ENCODE assay signal across 8 cellular contexts in the genomic region with DNA sequence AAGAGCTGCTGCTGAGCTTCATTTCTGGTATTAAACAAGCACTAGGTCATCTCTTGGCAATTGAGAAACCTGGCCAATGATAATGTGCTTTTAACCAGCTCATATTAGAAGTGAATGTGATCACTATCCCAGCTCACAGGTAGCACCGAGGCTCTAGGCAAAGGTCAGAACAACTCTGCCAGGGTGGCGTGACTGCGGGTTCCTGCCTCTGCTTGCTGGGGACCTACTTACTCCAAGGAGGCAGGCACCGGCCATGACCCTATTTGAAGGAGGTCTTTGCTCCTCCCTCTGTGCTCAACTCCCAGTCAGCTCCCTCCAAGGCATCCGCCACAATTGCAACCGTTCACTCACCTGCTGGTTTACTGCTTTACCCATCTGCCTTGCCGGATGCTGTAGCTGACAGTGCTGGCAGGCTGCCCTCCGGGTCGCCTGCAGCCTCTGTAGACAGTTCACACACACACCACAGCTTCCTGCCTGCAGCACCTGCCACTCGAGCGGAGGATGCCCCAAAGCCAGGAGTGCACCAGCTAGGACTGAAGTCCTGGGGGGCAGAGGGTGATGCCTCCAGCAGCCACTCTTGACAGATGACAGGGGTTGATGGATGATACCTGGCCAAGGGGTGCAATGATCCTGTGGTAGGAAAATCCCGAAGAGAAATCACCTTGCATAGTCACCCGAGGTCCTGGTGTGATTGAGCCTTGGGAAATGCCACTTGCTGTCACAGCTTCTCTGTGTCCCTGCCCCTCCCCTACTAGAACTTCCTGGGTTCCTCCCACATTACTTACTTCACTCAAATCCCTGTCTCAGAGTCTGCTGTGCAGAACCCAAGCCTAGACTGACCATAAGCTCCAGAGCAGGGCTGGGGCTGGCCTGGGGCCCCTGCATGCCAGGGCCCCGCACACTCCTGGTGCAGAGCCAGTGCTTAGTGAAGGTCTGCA. TPM values are rescaled to one million over a fixed set of nuclear protein-coding genes. Genes with fewer than 3 reads are reported as not detected.
DNase-seq lines count a peak whose midpoint lies in the region; ATAC-seq and TF ChIP-seq lines count a peak whose summit lies in the region.

No MANE protein-coding gene starts in this region.

- H3K9me3 ChIP-seq in Peyer's patch: no peaks in the 10 kb centered on the region

- H3K9me3 Mint-ChIP-seq in activated naive CD8-positive, alpha-beta T cell treated with anti-CD3 and anti-CD28 coated beads, Interleukin-2, amount 10 ng/mL, durations not matched to agents 7 days and 5 days: no peaks in the 10 kb centered on the region
- H3K9me3 Mint-ChIP-seq in stimulated activated memory B cell treated with anti-CD40 and anti-IgM and Interleukin-4, amounts not matched to agents 10 μg/mL and 1 μg/mL and 100 μg/mL, for 72 hours: no peaks in the 10 kb centered on the region

- no peak overlapping the region for H3K4me3 ChIP-seq in Peyer's patch

- POLR2A ChIA-PET in activated naive CD8-positive, alpha-beta T cell treated with anti-CD3 and anti-CD28 coated beads, Interleukin-2, amount 10 ng/mL, durations not matched to agents 7 days and 5 days (lab: Charles Lee): interaction anchor here (1.0 kb wide), 1 partner anchor 32 kb away, joined by 4 read pairs; the partner anchor contains the start of gene ACSS1

- H3K27me3 Mint-ChIP-seq in activated naive CD8-positive, alpha-beta T cell treated with anti-CD3 and anti-CD28 coated beads, Interleukin-2, amount 10 ng/mL, durations not matched to agents 7 days and 5 days: peaks cover 16% of the 10 kb centered on the region
- peaks cover 94% of the 10 kb centered on the region for H3K27me3 Mint-ChIP-seq in stimulated activated memory B cell treated with anti-CD40 and anti-IgM and Interleukin-4, amounts not matched to agents 10 μg/mL and 1 μg/mL and 100 μg/mL, for 72 hours

- H3K4me1 Mint-ChIP-seq in activated naive CD8-positive, alpha-beta T cell treated with anti-CD3 and anti-CD28 coated beads, Interleukin-2, amount 10 ng/mL, durations not matched to agents 7 days and 5 days: peaks cover 18% of the 10 kb centered on the region
- peaks cover 11% of the 10 kb centered on the region for H3K4me1 Mint-ChIP-seq in stimulated activated memory B cell treated with anti-CD40 and anti-IgM and Interleukin-4, amounts not matched to agents 10 μg/mL and 1 μg/mL and 100 μg/mL, for 72 hours

- no peaks in the 10 kb centered on the region for H3K36me3 Mint-ChIP-seq in activated naive CD8-positive, alpha-beta T cell treated with anti-CD3 and anti-CD28 coated beads, Interleukin-2, amount 10 ng/mL, durations not matched to agents 7 days and 5 days
- no peaks in the 10 kb centered on the region for H3K36me3 Mint-ChIP-seq in stimulated activated memory B cell treated with anti-CD40 and anti-IgM and Interleukin-4, amounts not matched to agents 10 μg/mL and 1 μg/mL and 100 μg/mL, for 72 hours

- H3K27me3 ChIP-seq in Peyer's patch: no peaks in the 10 kb centered on the region

- DNase-seq in G401 (ENCODE audit: low spot score): peak; percentile 49
- peak in 2 of 3 donors; percentile 60 to 82 for DNase-seq in Peyer's patch
- DNase-seq in activated naive CD8-positive, alpha-beta T cell treated with anti-CD3 and anti-CD28 coated beads, Interleukin-2, amount 10 ng/mL, durations not matched to agents 7 days and 5 days: peak; percentile 64
- no peak for DNase-seq in NCI-H1436 treated with DMSO at 0.1 percent for 48 hours (lab: John Stamatoyannopoulos, UW)
- DNase-seq in hippocampal formation (lab: John Stamatoyannopoulos, UW): no peak
- DNase-seq in midbrain (lab: John Stamatoyannopoulos, UW): no peak

- in situ Hi-C loops in G401 (cut with HindIII; ENCODE audit: low sequenced_read_pairs): no loop called here

- peak overlapping the region; percentile 54 for H3K4me3 Mint-ChIP-seq in activated naive CD8-positive, alpha-beta T cell treated with anti-CD3 and anti-CD28 coated beads, Interleukin-2, amount 10 ng/mL, durations not matched to agents 7 days and 5 days
- no peak overlapping the region for H3K4me3 Mint-ChIP-seq in stimulated activated memory B cell treated with anti-CD40 and anti-IgM and Interleukin-4, amounts not matched to agents 10 μg/mL and 1 μg/mL and 100 μg/mL, for 72 hours

- H3K27ac ChIP-seq in Peyer's patch: peak overlapping the region in 1 of 4 donors; percentile 42

- ATAC-seq in HG03108 (IDR thresholded peaks at IDR 0.05; ENCODE audit: unreplicated experiment): peak; percentile 93
- peak; percentile 99 for ATAC-seq in activated naive CD8-positive, alpha-beta T cell treated with anti-CD3 and anti-CD28 coated beads, Interleukin-2, amount 10 ng/mL, durations not matched to agents 7 days and 5 days (ENCODE audit: low read depth)
- peak; percentile 63 for ATAC-seq in stimulated activated memory B cell treated with anti-CD40 and anti-IgM and Interleukin-4, amounts not matched to agents 10 μg/mL and 1 μg/mL and 100 μg/mL, for 72 hours

- no peak for TF ChIP-seq POLR2A in Peyer's patch (IDR thresholded peaks at IDR 0.05)

- H3K4me1 ChIP-seq in Peyer's patch: no peaks in the 10 kb centered on the region

- no peak for TF ChIP-seq CTCF in Peyer's patch (IDR thresholded peaks at IDR 0.05)

- H3K27ac Mint-ChIP-seq in activated naive CD8-positive, alpha-beta T cell treated with anti-CD3 and anti-CD28 coated beads, Interleukin-2, amount 10 ng/mL, durations not matched to agents 7 days and 5 days: peak overlapping the region; percentile 17
- H3K27ac Mint-ChIP-seq in stimulated activated memory B cell treated with anti-CD40 and anti-IgM and Interleukin-4, amounts not matched to agents 10 μg/mL and 1 μg/mL and 100 μg/mL, for 72 hours: no peak overlapping the region

- H3K36me3 ChIP-seq in Peyer's patch: no peaks in the 10 kb centered on the region

RNA-seq across cellular contexts. Expression of gene VSX1, which starts 8.8 kb away (rescaled TPM):
- not detected in 2 replicates for total RNA-seq in G401 (2014; rRNA removed; shearing (Covaris generic))
- not detected for total RNA-seq in Peyer's patch
- not detected for total RNA-seq in activated naive CD8-positive, alpha-beta T cell treated with anti-CD3 and anti-CD28 coated beads, Interleukin-2, amount 10 ng/mL, durations not matched to agents 7 days and 5 days

RNA-seq across cellular contexts. Expression of gene ACSS1, which starts 32.8 kb away (rescaled TPM):
- not detected in 2 replicates for total RNA-seq in G401 (2014; rRNA removed; shearing (Covaris generic))
- total RNA-seq in Peyer's patch: 100 to 1,000 TPM in 3 of 4 donors, 10 to 100 TPM in 1; 49.5 to 160 (median 134) TPM
- 10 to 100 TPM; 53.3 to 55.8 TPM for total RNA-seq in activated naive CD8-positive, alpha-beta T cell treated with anti-CD3 and anti-CD28 coated beads, Interleukin-2, amount 10 ng/mL, durations not matched to agents 7 days and 5 days

Comparison
In these comparisons a context has a peak if more than half of its experiments do, and no peak if none do; other contexts are left out.
1. DNase-seq: peak in G401 (single experiment), Peyer's patch (2 of 3) and activated naive CD8-positive, alpha-beta T cell treated with anti-CD3 and anti-CD28 coated beads, Interleukin-2, amount 10 ng/mL, durations not matched to agents 7 days and 5 days (single experiment); none in NCI-H1436 treated with DMSO at 0.1 percent for 48 hours (single experiment), hippocampal formation (0 of 2) and midbrain (single experiment).
2. RNA of gene ACSS1, which starts 32.8 kb away (total RNA-seq): 49.5 to 160 TPM in Peyer's patch and 53.3 to 55.8 TPM in activated naive CD8-positive, alpha-beta T cell treated with anti-CD3 and anti-CD28 coated beads, Interleukin-2, amount 10 ng/mL, durations not matched to agents 7 days and 5 days; not detected in G401; every median in the first group is over 10 times any median in the second.
3. Peak in every context shown above with its lines, with median percentiles within 50 percentile points of each other: ATAC-seq.